Comparison of ENCODE assay signal across 8 cellular contexts in genomic region chr6:33696538-33697518, GRCh38. TPM values are rescaled to one million over a fixed set of nuclear protein-coding genes. Genes with fewer than 3 reads are reported as not detected.
DNase-seq lines count a peak whose midpoint lies in the region; ATAC-seq and TF ChIP-seq lines count a peak whose summit lies in the region.

No MANE protein-coding gene starts in this region.

- H3K27ac ChIP-seq in IMR-90 (ENCODE audit: insufficient read depth, low read length): peak overlapping the region; percentile 23; the same call in 1 of the 2 replicates
- H3K27ac ChIP-seq in prostate gland: peak overlapping the region; percentile 37 to 58

- peak overlapping the region; percentile 84 for H2AK9ac ChIP-seq in IMR-90 (replicated peaks; ENCODE audit: low read depth, low read length, poor library complexity)

- no peak overlapping the region for H2BK120ac ChIP-seq in IMR-90 (ENCODE audit: low read depth, low read length)

- H3K4me1 ChIP-seq in BE2C (peaks cover 46% of the 10 kb centered on the region), IMR-90 (ENCODE audit: control insufficient read depth, insufficient read depth, low read length) (peaks cover 20% of the 10 kb centered on the region), prostate gland (replicated peaks) (peaks cover 15% of the 10 kb centered on the region)

- H4K5ac ChIP-seq in IMR-90 (ENCODE audit: low read depth, low read length): no peak overlapping the region

- WGBS in IMR-90 (ENCODE audit: extremely low coverage in 2 of 2, insufficient read length in 1 of 2), 2 experiments: 90% methylated on average over 7 of the region's 15 CpGs; no CpG with 5 or more reads in 1 of the 2 experiments
- 32% methylated on average over 15 of the region's 15 CpGs for WGBS in prostate gland

- TF ChIP-seq CTCF in BE2C (IDR thresholded peaks at IDR 0.05; ENCODE audit: low read depth, low read length) (no peak), IMR-90 (conservative IDR thresholded peaks at IDR 0.05; ENCODE audit: low read depth, low read length) (no peak), prostate gland (IDR thresholded peaks at IDR 0.05) (no peak), GM10266 (IDR thresholded peaks at IDR 0.05; ENCODE audit: control insufficient read depth, insufficient read depth, low read depth, missing control alignments) (no peak)

- H3K18ac ChIP-seq in IMR-90 (ENCODE audit: low read depth, low read length): no peak overlapping the region

- H2AK5ac ChIP-seq in IMR-90 (ENCODE audit: low read depth, low read length): peak overlapping the region; percentile 17; the same call in 1 of the 2 replicates

- H2BK15ac ChIP-seq in IMR-90 (ENCODE audit: low read depth, low read length): no peak overlapping the region

- H3K14ac ChIP-seq in IMR-90 (replicated peaks; ENCODE audit: low read depth, low read length): no peak overlapping the region; the same call in 1 of the 2 replicates

- H3K27ac Mint-ChIP-seq in T-helper 17 cell: peak overlapping the region; percentile 99

- in situ Hi-C loops in IMR-90 (cut with MboI; ENCODE audit: low sequenced_read_pairs): no loop called here

- CTCF ChIA-PET in IMR-90 (lab: Yijun Ruan, JAX): interaction anchor here (0.7 kb wide), 1 partner anchor 15 kb away, joined by 3 read pairs; the partner anchor contains the start of gene UQCC2

- peak overlapping the region; percentile 7; the same call in 1 of the 2 replicates for H4K91ac ChIP-seq in IMR-90 (ENCODE audit: insufficient read depth, low read depth, low read length)

- H2BK5ac ChIP-seq in IMR-90 (ENCODE audit: low read depth, low read length, poor library complexity, severe bottlenecking): peak overlapping the region; percentile 34

- peak overlapping the region; percentile 32; the same call in 1 of the 2 replicates for H3K23ac ChIP-seq in IMR-90 (ENCODE audit: low read depth, low read length)

- no TSS peak for BruUV-seq in IMR-90 (replicated peaks; lab: Mats Ljungman, UMichigan)

- no peak overlapping the region for H3K9ac ChIP-seq in IMR-90 (ENCODE audit: low read depth, low read length)

- H3K4me3 Mint-ChIP-seq in T-helper 17 cell: peak overlapping the region; percentile 73

- peaks cover 15% of the 10 kb centered on the region for H3K36me3 ChIP-seq in BE2C
- peaks cover 16% of the 10 kb centered on the region for H3K36me3 ChIP-seq in IMR-90 (ENCODE audit: control insufficient read depth, insufficient read depth, low read length)
- no peaks in the 10 kb centered on the region for H3K36me3 ChIP-seq in prostate gland

- peak; percentile 72 for ATAC-seq in IMR-90 (ENCODE audit: low read depth)
- peak; percentile 42 for ATAC-seq in T-helper 17 cell
- ATAC-seq in esophagus mucosa: peak; percentile 12
- no peak for ATAC-seq in GM21619 (IDR thresholded peaks at IDR 0.05; ENCODE audit: unreplicated experiment)

- no peak overlapping the region for H2AFZ ChIP-seq in IMR-90 (replicated peaks; ENCODE audit: low read length, poor library complexity)

- H3K56ac ChIP-seq in IMR-90 (ENCODE audit: extremely low read depth, insufficient read depth, low read length): no peak overlapping the region

- H3K36me3 Mint-ChIP-seq in T-helper 17 cell (ENCODE audit: low read depth): peaks cover 3% of the 10 kb centered on the region

- H3K79me1 ChIP-seq in IMR-90 (ENCODE audit: low read depth in 1 of 2, low read length in 2 of 2): peaks cover 5 to 37% of the 10 kb centered on the region in 2 experiments; a peak in 2 of 4 replicates

- H3K27me3 Mint-ChIP-seq in T-helper 17 cell: no peaks in the 10 kb centered on the region

- H4K8ac ChIP-seq in IMR-90 (ENCODE audit: low read depth in 2 of 2, low read length in 2 of 2): no peak overlapping the region

- no peak overlapping the region for H2BK20ac ChIP-seq in IMR-90 (ENCODE audit: low read depth, low read length)

- peak; percentile 59 for DNase-seq in BE2C
- peak; percentile 61 for DNase-seq in IMR-90
- DNase-seq in T-helper 17 cell: no peak
- peak; percentile 70 for DNase-seq in prostate gland (ENCODE audit: low spot score)
- no peak for DNase-seq in SK-N-DZ (ENCODE audit: low spot score)
- DNase-seq in GM10266 (ENCODE audit: extremely low spot score): no peak

- H3K4me3 ChIP-seq in BE2C (ENCODE audit: low read depth, low read length) (no peak overlapping the region), IMR-90 (ENCODE audit: insufficient read depth, low read depth, low read length) (no peak overlapping the region), prostate gland (no peak overlapping the region)

- dilution Hi-C loops in IMR-90 (cut with HindIII; ENCODE audit: low sequenced_read_pairs, unreplicated experiment): no loop called here

- no peak for TF ChIP-seq RAD21 in IMR-90 (IDR thresholded peaks at IDR 0.05; ENCODE audit: low read length)

- peak overlapping the region; percentile 36; the same call in 1 of the 2 replicates for H3K4me2 ChIP-seq in IMR-90 (ENCODE audit: low read depth, low read length)

- intact Hi-C loops in IMR-90 (cut with micrococcal nuclease): no loop called here
- intact Hi-C loops in prostate gland (cut with DNase I): loop anchor here (5.0 kb wide), 1 partner anchor 110 kb away; no protein-coding TSS in a partner anchor

- H3K9me3 ChIP-seq in BE2C (no peaks in the 10 kb centered on the region), IMR-90 (ENCODE audit: control insufficient read depth, insufficient read depth, low read length) (no peaks in the 10 kb centered on the region), T-helper 17 cell (ENCODE audit: control insufficient read depth, low read length, poor library complexity, severe bottlenecking) (no peaks in the 10 kb centered on the region), prostate gland (no peaks in the 10 kb centered on the region)

- TF ChIP-seq POLR2A in IMR-90 (IDR thresholded peaks at IDR 0.05; ENCODE audit: low read depth, low read length) (no peak), prostate gland (IDR thresholded peaks at IDR 0.05) (no peak)

- POLR2A ChIA-PET in IMR-90 (lab: Charles Lee; ENCODE audit: unreplicated experiment): no interaction called here

- peaks cover 45% of the 10 kb centered on the region for H3K4me1 Mint-ChIP-seq in T-helper 17 cell

- H3K27me3 ChIP-seq in BE2C: no peaks in the 10 kb centered on the region
- no peaks in the 10 kb centered on the region for H3K27me3 ChIP-seq in IMR-90 (ENCODE audit: control insufficient read depth, insufficient read depth, low read length)
- H3K27me3 ChIP-seq in prostate gland (replicated peaks; ENCODE audit: insufficient read depth): no peaks in the 10 kb centered on the region

- 0 out of 2 replicates have a peak overlapping the region, but pooled peaks have one; percentile 15 for H3K4ac ChIP-seq in IMR-90 (ENCODE audit: low read depth, low read length)

- peaks cover 8% of the 10 kb centered on the region; the same call in 1 of the 2 replicates for H4K20me1 ChIP-seq in IMR-90 (ENCODE audit: insufficient read depth, low read length)

- H3K9me1 ChIP-seq in IMR-90 (ENCODE audit: insufficient read depth, low read length): peaks cover 18% of the 10 kb centered on the region

TF ChIP-seq in IMR-90, 13 proteins besides CTCF, POLR2A, EP300 and RAD21:
- TF ChIP-seq RCOR1 (IDR thresholded peaks at IDR 0.05; ENCODE audit: insufficient replicate concordance, low read length): no peak
- TF ChIP-seq MAFK (IDR thresholded peaks at IDR 0.05; ENCODE audit: low read depth, low read length): peak; percentile 38; the same call in 1 of the 2 replicates

RNA-seq across cellular contexts. Expression of gene UQCC2, which starts 14.7 kb away (rescaled TPM):
- polyA plus RNA-seq in BE2C (2012; ENCODE audit: insufficient read depth, insufficient read length, low read depth): 150 TPM
- total RNA-seq in IMR-90 (2012; rRNA removed): 13.8 and 23.1 TPM in 2 replicates
- polyA plus RNA-seq in IMR-90 (2012; rRNA removed): 34.5 and 44.5 TPM in 2 replicates
- 28.0 and 38.5 TPM in 2 replicates for polyA plus RNA-seq in IMR-90 (2012; cell fraction: cytosol; rRNA removed)
- 18.4 and 25.0 TPM in 2 replicates for polyA plus RNA-seq in IMR-90 (2012; cell fraction: nucleus; rRNA removed; ENCODE audit: low replicate concordance)
- 10 to 100 TPM; 17.3 to 19.8 TPM for total RNA-seq in T-helper 17 cell
- 77.6 TPM for total RNA-seq in esophagus mucosa
- total RNA-seq in prostate gland: 10 to 100 TPM; 24.5 to 25.7 TPM
- 29.7 and 55.5 TPM in 2 replicates for polyA plus RNA-seq in SK-N-DZ (2014; cell fraction: cytosol; rRNA removed)
- 49.0 and 53.5 TPM in 2 replicates for polyA plus RNA-seq in SK-N-DZ (2014; cell fraction: nucleus; rRNA removed)

RNA-seq across cellular contexts. Expression of gene IP6K3, which starts 49.9 kb away (rescaled TPM):
- 2.0 TPM for polyA plus RNA-seq in BE2C (2012; ENCODE audit: insufficient read depth, insufficient read length, low read depth)
- 0.18 and 0.28 TPM in 2 replicates for total RNA-seq in IMR-90 (2012; rRNA removed)
- 0.51 and 0.52 TPM in 2 replicates for polyA plus RNA-seq in IMR-90 (2012; rRNA removed)
- 0.22 and 0.62 TPM in 2 replicates for polyA plus RNA-seq in IMR-90 (2012; cell fraction: cytosol; rRNA removed)
- polyA plus RNA-seq in IMR-90 (2012; cell fraction: nucleus; rRNA removed; ENCODE audit: low replicate concordance): 0.39 and 0.49 TPM in 2 replicates
- not detected for total RNA-seq in T-helper 17 cell
- 0.08 TPM for total RNA-seq in esophagus mucosa
- 1 to 10 TPM; 2.5 to 3.1 TPM for total RNA-seq in prostate gland
- not detected in 2 replicates for polyA plus RNA-seq in SK-N-DZ (2014; cell fraction: cytosol; rRNA removed)
- polyA plus RNA-seq in SK-N-DZ (2014; cell fraction: nucleus; rRNA removed): not detected in 2 replicates

Comparison
In these comparisons a context has a peak if more than half of its experiments do, and no peak if none do; other contexts are left out.
1. DNase-seq: peak in BE2C (single experiment), IMR-90 (single experiment) and prostate gland (single experiment); none in T-helper 17 cell (0 of 3), SK-N-DZ (single experiment) and GM10266 (single experiment).